Comparison of ENCODE assay signal across 26 cellular contexts in the genomic region with DNA sequence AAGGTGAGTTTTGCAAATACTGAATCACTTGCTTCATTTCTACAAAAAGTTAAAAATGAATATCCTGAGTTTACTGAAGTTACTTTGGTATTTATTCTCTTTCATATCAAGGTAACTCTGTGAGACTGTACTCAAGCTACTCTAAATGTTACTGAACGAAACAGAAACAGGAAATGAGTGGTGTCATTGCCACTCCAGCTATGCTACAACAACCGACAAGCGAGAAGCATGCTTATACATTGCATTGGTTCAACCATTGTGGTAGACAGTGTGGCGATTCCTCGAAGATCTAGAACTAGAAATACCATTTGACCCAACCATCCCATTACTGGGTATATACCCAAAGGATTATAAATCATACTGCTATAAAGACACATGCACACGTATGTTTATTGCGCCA.
DNase-seq lines count a peak whose midpoint lies in the region; ATAC-seq, FAIRE-seq and TF ChIP-seq lines count a peak whose summit lies in the region.
"Had no signal": no experiment of that assay in that cellular context is flagged by ENCODE, and none has a peak within 500 bp of the region (broad histone marks: within the 10 kb centered on the region; RNA-seq: fewer than 3 reads in every experiment).

No MANE protein-coding gene starts in this region.

- TF ChIP-seq POLR2A in HepG2 (IDR thresholded peaks at IDR 0.05; ENCODE audit: insufficient read depth in 1 of 2, low read depth in 2 of 2, low read length in 2 of 2) (no peak), right lobe of liver (IDR thresholded peaks at IDR 0.05) (no peak)

- CTCF ChIA-PET in HepG2 (lab: Yijun Ruan, JAX; ENCODE audit: low intra/inter-chr PET ratio, low total read pairs) = no interaction called here

- H3K79me2 ChIP-seq in HepG2 (ENCODE audit: insufficient read depth, low read length) = no peaks in the 10 kb centered on the region

- H3K4me3 ChIP-seq in HepG2 (replicated peaks in 1 of 3; ENCODE audit: insufficient read depth in 1 of 3, low read depth in 2 of 3, low read length in 3 of 3) (no peak overlapping the region), right lobe of liver (no peak overlapping the region), brain microvascular endothelial cell (ENCODE audit: low read depth, low read length) (no peak overlapping the region)
- H3K4me3 ChIP-seq: BLaER1, body of pancreas, thoracic aorta had no signal

- whole genome bisulfite sequencing in HepG2 (ENCODE audit: low lambda C conversion rate) = 95% methylated on average over 7 of the region's 7 CpGs
- 72% methylated on average over 7 of the region's 7 CpGs for WGBS in right lobe of liver (ENCODE audit: insufficient coverage, low coverage, low lambda C conversion rate, missing lambda C conversion rate)

- no peak for ATAC-seq in HepG2
- no peak for ATAC-seq in right lobe of liver
- peak; percentile 57 for ATAC-seq in stimulated activated effector memory CD8-positive, alpha-beta T cell treated with anti-CD3 and anti-CD28 coated beads, Interleukin-12 subunit alpha, Interleukin-12 subunit beta, amount 100 ng/mL, for 72 hours
- ATAC-seq: activated naive CD8-positive, alpha-beta T cell treated with anti-CD3 and anti-CD28 coated beads, Interleukin-2, amount 50 U/mL, for 24 hours; body of pancreas; esophagus mucosa; WTC11 had no signal

- no peak overlapping the region for H3K9ac ChIP-seq in HepG2 (ENCODE audit: insufficient read depth, low read depth, low read length)
- H3K9ac ChIP-seq: BLaER1 had no signal

- H3K27ac ChIP-seq in HepG2 (ENCODE audit: extremely low read length, insufficient read depth, low read length) (no peak overlapping the region), right lobe of liver (no peak overlapping the region), brain microvascular endothelial cell (peak overlapping the region; percentile 53)
- H3K27ac ChIP-seq: BLaER1, thoracic aorta had no signal

- TF ChIP-seq RAD21 in HepG2 (CRISPR knock-in tag; IDR thresholded peaks at IDR 0.05) = no peak

- H3K9me3 Mint-ChIP-seq in stimulated activated effector memory CD8-positive, alpha-beta T cell treated with anti-CD3 and anti-CD28 coated beads, Interleukin-12 subunit alpha, Interleukin-12 subunit beta, amount 100 ng/mL, for 72 hours = no peaks in the 10 kb centered on the region
- H3K9me3 Mint-ChIP-seq: activated naive CD8-positive, alpha-beta T cell treated with anti-CD3 and anti-CD28 coated beads, Interleukin-2, amount 50 U/mL, for 24 hours; mesothelial cell of epicardium; natural killer cell; WTC11 had no signal

- DNase-seq in HepG2 (ENCODE audit: low spot score) (no peak), right lobe of liver (no peak), MV-4-11 (lab: John Stamatoyannopoulos, UW) (peak; percentile 60), brain microvascular endothelial cell (peak; percentile 66), DMS 273 treated with DMSO at 0.1 percent for 48 hours (lab: John Stamatoyannopoulos, UW) (no peak), NCI-H2171 (lab: John Stamatoyannopoulos, UW) (no peak), RKO (ENCODE audit: low spot score) (no peak)
- DNase-seq in stimulated activated effector memory CD8-positive, alpha-beta T cell treated with anti-CD3 and anti-CD28 coated beads, Interleukin-12 subunit alpha, Interleukin-12 subunit beta, amount 100 ng/mL, for 72 hours (ENCODE audit: low spot score in 2 of 2) = no peak
- DNase-seq: activated CD4-positive, alpha-beta T cell treated with anti-CD3 and anti-CD28 coated beads, Interleukin-2, amount 50 U/mL, for 4 hours; activated CD8-positive, alpha-beta memory T cell treated with anti-CD3 and anti-CD28 coated beads, Interleukin-2, amount 50 U/mL, for 48 hours; activated effector memory CD4-positive, alpha-beta T cell treated with Interleukin-2 at 50 U/mL for 16 hours; activated naive CD8-positive, alpha-beta T cell treated with anti-CD3 and anti-CD28 coated beads, Interleukin-2, amount 50 U/mL, for 24 hours; body of pancreas; effector memory CD4-positive, alpha-beta T cell; foreskin melanocyte; KBM-7; natural killer cell; NCI-H187; NCI-H69; stimulated activated CD4-positive, alpha-beta T cell treated with anti-CD3 and anti-CD28 coated beads, Interleukin-4, amount 100 ng/mL, for 24 hours; stimulated activated naive CD4-positive, alpha-beta T cell had no signal

- no TSS peak for BruUV-seq in HepG2 (replicated peaks; lab: Mats Ljungman, UMichigan)

- no peak for FAIRE-seq in HepG2 (lab: Jason Lieb, UNC)

- H3K36me3 ChIP-seq in HepG2 (replicated peaks in 1 of 2; ENCODE audit: control insufficient read depth in 1 of 2, insufficient read depth in 2 of 2, low read length in 2 of 2) (no peaks in the 10 kb centered on the region), right lobe of liver (no peaks in the 10 kb centered on the region), brain microvascular endothelial cell (replicated peaks) (no peaks in the 10 kb centered on the region)
- H3K36me3 ChIP-seq: BLaER1, thoracic aorta had no signal

- no peak overlapping the region for H3K4me3 Mint-ChIP-seq in stimulated activated effector memory CD8-positive, alpha-beta T cell treated with anti-CD3 and anti-CD28 coated beads, Interleukin-12 subunit alpha, Interleukin-12 subunit beta, amount 100 ng/mL, for 72 hours
- H3K4me3 Mint-ChIP-seq: activated naive CD8-positive, alpha-beta T cell treated with anti-CD3 and anti-CD28 coated beads, Interleukin-2, amount 50 U/mL, for 24 hours; mesothelial cell of epicardium; natural killer cell; WTC11 had no signal

- no peaks in the 10 kb centered on the region for H4K20me1 ChIP-seq in HepG2 (ENCODE audit: insufficient read depth, low read length)
- H4K20me1 ChIP-seq: BLaER1 had no signal

- peaks cover 6% of the 10 kb centered on the region for H3K4me1 Mint-ChIP-seq in stimulated activated effector memory CD8-positive, alpha-beta T cell treated with anti-CD3 and anti-CD28 coated beads, Interleukin-12 subunit alpha, Interleukin-12 subunit beta, amount 100 ng/mL, for 72 hours

- no peaks in the 10 kb centered on the region for H3K9me3 ChIP-seq in HepG2 (ENCODE audit: low read length)
- no peaks in the 10 kb centered on the region for H3K9me3 ChIP-seq in right lobe of liver
- H3K9me3 ChIP-seq: BLaER1, body of pancreas, thoracic aorta had no signal

- H3K4me2 ChIP-seq in HepG2 (ENCODE audit: low read depth, low read length) = no peak overlapping the region
- H3K4me2 ChIP-seq: BLaER1 had no signal

- intact Hi-C loops in HepG2 (cut with micrococcal nuclease; ENCODE audit: unreplicated experiment) (no loop called here), right lobe of liver (cut with DNase I) (no loop called here)

- H3K27ac Mint-ChIP-seq in stimulated activated effector memory CD8-positive, alpha-beta T cell treated with anti-CD3 and anti-CD28 coated beads, Interleukin-12 subunit alpha, Interleukin-12 subunit beta, amount 100 ng/mL, for 72 hours = no peak overlapping the region
- H3K27ac Mint-ChIP-seq: activated naive CD8-positive, alpha-beta T cell treated with anti-CD3 and anti-CD28 coated beads, Interleukin-2, amount 50 U/mL, for 24 hours; mesothelial cell of epicardium; natural killer cell; WTC11 had no signal

- no peak for TF ChIP-seq EP300 in HepG2 (IDR thresholded peaks at IDR 0.05; ENCODE audit: low read depth in 2 of 2, low read length in 2 of 2)
- TF ChIP-seq EP300 in HepG2 (CRISPR knock-in tag; IDR thresholded peaks at IDR 0.05; ENCODE audit: borderline replicate concordance) = no peak

- POLR2A ChIA-PET in HepG2 (lab: Yijun Ruan, JAX) = no interaction called here

- no peak overlapping the region for H2AFZ ChIP-seq in HepG2 (ENCODE audit: low read length)

- TF ChIP-seq CTCF in HepG2 (CRISPR knock-in tag; IDR thresholded peaks at IDR 0.05) (no peak), right lobe of liver (IDR thresholded peaks at IDR 0.05) (no peak), brain microvascular endothelial cell (IDR thresholded peaks at IDR 0.05; ENCODE audit: low read depth, low read length, missing control alignments) (no peak)

- in situ Hi-C loops in HepG2 (cut with HindIII; ENCODE audit: extremely low pct_ligation_motif_present, low pct_unique_long_range_greater_than_20kb) = no loop called here
- in situ Hi-C loops in brain microvascular endothelial cell (cut with HindIII; ENCODE audit: low pct_ligation_motif_present, low sequenced_read_pairs) = no loop called here

- no peaks in the 10 kb centered on the region for H3K36me3 Mint-ChIP-seq in stimulated activated effector memory CD8-positive, alpha-beta T cell treated with anti-CD3 and anti-CD28 coated beads, Interleukin-12 subunit alpha, Interleukin-12 subunit beta, amount 100 ng/mL, for 72 hours
- H3K36me3 Mint-ChIP-seq: mesothelial cell of epicardium, natural killer cell, WTC11 had no signal

- peaks cover 56% of the 10 kb centered on the region for H3K4me1 ChIP-seq in HepG2 (ENCODE audit: insufficient read depth, low read length)
- peaks cover 0 to 10% (median 0%) of the 10 kb centered on the region in 4 donors for H3K4me1 ChIP-seq in right lobe of liver

- H3K27me3 ChIP-seq in HepG2 (ENCODE audit: control insufficient read depth in 1 of 2, insufficient read depth in 2 of 2, low read length in 2 of 2) (no peaks in the 10 kb centered on the region), right lobe of liver (no peaks in the 10 kb centered on the region), brain microvascular endothelial cell (replicated peaks) (no peaks in the 10 kb centered on the region)
- H3K27me3 ChIP-seq: BLaER1, body of pancreas had no signal

TF ChIP-seq in HepG2, 621 proteins besides CTCF, POLR2A, EP300 and RAD21 (continues in another document):
- TF ChIP-seq HOMEZ (CRISPR knock-in tag; IDR thresholded peaks at IDR 0.05; ENCODE audit: low read depth) (peak; percentile 32; the same call in 1 of the 2 replicates), E2F5 (CRISPR knock-in tag; conservative IDR thresholded peaks at IDR 0.05) (no peak)

Comparison
In these comparisons a context has a peak if more than half of its experiments do, and no peak if none do; other contexts are left out.
1. DNase-seq: peak in MV-4-11 (single experiment) and brain microvascular endothelial cell (single experiment); none in HepG2 (single experiment), right lobe of liver (0 of 3), stimulated activated effector memory CD8-positive, alpha-beta T cell treated with anti-CD3 and anti-CD28 coated beads, Interleukin-12 subunit alpha, Interleukin-12 subunit beta, amount 100 ng/mL, for 72 hours (0 of 2), DMS 273 treated with DMSO at 0.1 percent for 48 hours (single experiment), NCI-H2171 (single experiment) and RKO (single experiment).